Comparison of ENCODE assay signal across 8 cellular contexts in genomic region chr11:96426356-96427103, GRCh38. TPM values are rescaled to one million over a fixed set of nuclear protein-coding genes. Genes with fewer than 3 reads are reported as not detected.
DNase-seq lines count a peak whose midpoint lies in the region; ATAC-seq, FAIRE-seq and TF ChIP-seq lines count a peak whose summit lies in the region.

No MANE protein-coding gene starts in this region.

- no peak overlapping the region for H3K27ac Mint-ChIP-seq in endothelial cell (ENCODE audit: unreplicated experiment)

- no peaks in the 10 kb centered on the region for H3K27me3 Mint-ChIP-seq in endothelial cell (ENCODE audit: unreplicated experiment)

- TF ChIP-seq POLR2A in A549 (IDR thresholded peaks at IDR 0.05; ENCODE audit: low read length) = no peak

- peak overlapping the region; percentile 58 for H2AFZ ChIP-seq in PC-3 (ENCODE audit: low read length)

- H3K27me3 ChIP-seq in PC-3 (ENCODE audit: low read length) = peaks cover 22% of the 10 kb centered on the region

- WGBS in A549 (ENCODE audit: missing lambda C conversion rate) = 8% methylated on average over 8 of the region's 8 CpGs

- H3K4me3 ChIP-seq in A549 (no peak overlapping the region), PC-3 (ENCODE audit: low read length) (peak overlapping the region; percentile 53; the same call in 1 of the 2 replicates)

- no peaks in the 10 kb centered on the region for H3K79me2 ChIP-seq in PC-3 (ENCODE audit: low read length)

- ATAC-seq in A549 (peak; percentile 68 to 80; a peak in 5 of 6 replicates), PC-3 (peak; percentile 85), HG03135 (IDR thresholded peaks at IDR 0.05; ENCODE audit: unreplicated experiment) (no peak)

- DNase-seq in A549 (ENCODE audit: low read depth in 1 of 2, low spot score in 1 of 2) (peak; percentile 10 to 34), HT-29 (ENCODE audit: low spot score) (peak; percentile 73), PC-3 (peak; percentile 72), endothelial cell (ENCODE audit: low spot score) (no peak), midbrain (lab: John Stamatoyannopoulos, UW) (peak; percentile 39)
- DNase-seq in activated T-cell treated with anti-CD3 and anti-CD28 coated beads, Interleukin-2, amount 50 U/mL, for 1 hour = no peak

- no peaks in the 10 kb centered on the region for H4K20me1 ChIP-seq in PC-3 (ENCODE audit: low read length)

- no peaks in the 10 kb centered on the region for H3K4me1 Mint-ChIP-seq in endothelial cell (ENCODE audit: unreplicated experiment)

- H3K27ac ChIP-seq in A549 (no peak overlapping the region), PC-3 (ENCODE audit: low read length) (no peak overlapping the region)

- TF ChIP-seq EP300 in A549 (IDR thresholded peaks at IDR 0.05) = no peak

- FAIRE-seq in A549 (lab: Jason Lieb, UNC) = no peak

- CTCF ChIA-PET in A549 (lab: Yijun Ruan, JAX) (interaction anchor here (0.7 to 2.6 kb wide), 8 partner anchors 10 to 1907 kb away, joined by 3 to 11 read pairs (median 3); no protein-coding TSS in a partner anchor), PC-3 (lab: Charles Lee) (interaction anchor here (0.6 to 1.5 kb wide), 2 partner anchors 83 to 1274 kb away, joined by 3 to 4 read pairs; partner anchors contain the start of gene MAML2)

- no peaks in the 10 kb centered on the region for H3K4me1 ChIP-seq in A549
- 0 out of 2 replicates have a peak, but pooled peaks cover 7% of the 10 kb centered on the region for H3K4me1 ChIP-seq in PC-3 (ENCODE audit: insufficient read depth, low read length)

- H3K9ac ChIP-seq in PC-3 (ENCODE audit: low read length) = no peak overlapping the region

- H3K36me3 ChIP-seq in PC-3 (ENCODE audit: low read depth, low read length) = no peaks in the 10 kb centered on the region

- H3F3A ChIP-seq in PC-3 (ENCODE audit: low read length, unreplicated experiment) = no peaks in the 10 kb centered on the region

- TF ChIP-seq CTCF in A549 (IDR thresholded peaks at IDR 0.05) = peak; percentile 70
- peak; percentile 29; the same call in 1 of the 3 replicates for TF ChIP-seq CTCF in GM12872 (IDR thresholded peaks at IDR 0.05; ENCODE audit: insufficient read depth, low read depth, low read length)
- TF ChIP-seq CTCF in PC-3 (conservative IDR thresholded peaks at IDR 0.05; ENCODE audit: low read depth, low read length) = peak; percentile 92
- peak; percentile 55 for TF ChIP-seq CTCF in endothelial cell (IDR thresholded peaks at IDR 0.05; ENCODE audit: unreplicated experiment)

- no peak overlapping the region for H3K4me3 Mint-ChIP-seq in endothelial cell (ENCODE audit: unreplicated experiment)

- H3K9me2 ChIP-seq in PC-3 (replicated peaks; ENCODE audit: low read length) = no peaks in the 10 kb centered on the region

- H3K9me3 ChIP-seq in A549 = no peaks in the 10 kb centered on the region
- H3K9me3 ChIP-seq in PC-3 (ENCODE audit: low read length) = no peaks in the 10 kb centered on the region

- intact Hi-C loops in PC-3 (cut with micrococcal nuclease) = loop anchor here (1.0 to 5.0 kb wide), 5 partner anchors 590 to 1454 kb away; partner anchors contain the start of genes CWC15, KDM4D and SRSF8

- no TSS peak for BruUV-seq in PC-3 (replicated peaks; lab: Mats Ljungman, UMichigan)

- H3K4me2 ChIP-seq in A549 = peak overlapping the region; percentile 65
- peak overlapping the region; percentile 75 for H3K4me2 ChIP-seq in PC-3 (ENCODE audit: low read length)

- TF ChIP-seq RAD21 in A549 (conservative IDR thresholded peaks at IDR 0.05 in 1 of 2, IDR thresholded peaks at IDR 0.05 in 1 of 2) = peak; percentile 81

- POLR2A ChIA-PET in A549 (lab: Yijun Ruan, JAX) = no interaction called here
- POLR2A ChIA-PET in PC-3 (lab: Charles Lee; ENCODE audit: unreplicated experiment) = no interaction called here

- no peaks in the 10 kb centered on the region for H3K9me3 Mint-ChIP-seq in endothelial cell (ENCODE audit: unreplicated experiment)

- no peaks in the 10 kb centered on the region for H3K36me3 Mint-ChIP-seq in endothelial cell (ENCODE audit: low read depth, unreplicated experiment)

TF ChIP-seq in A549, 52 proteins besides CTCF, POLR2A, EP300 and RAD21:
- no peak for TF ChIP-seq NPAS2 (CRISPR knock-in tag; IDR thresholded peaks at IDR 0.05; ENCODE audit: borderline replicate concordance)
- peak; percentile 57 for TF ChIP-seq SMC3 (IDR thresholded peaks at IDR 0.05)

RNA-seq across cellular contexts. Expression of gene JRKL, which starts 36.7 kb away (rescaled TPM):
- polyA plus RNA-seq in A549 (2011; rRNA removed) (7.1 and 9.7 TPM in 2 replicates), A549 (2017; fragmentation: RNase III; extraction: RNeasy Plus Mini Kit Qiagen cat#74134 plus additional on column Dnase treatment) (9.7 to 10.6 TPM (median 10.4 TPM) in 3 replicates)
- 1.4 TPM in 2 replicates for polyA plus RNA-seq in A549 (2012; cell fraction: cytosol; rRNA removed)
- polyA plus RNA-seq in A549 (2012; cell fraction: nucleus; rRNA removed) = 0.55 and 0.89 TPM in 2 replicates
- polyA minus RNA-seq in A549 (2011; rRNA and poly(A)+ RNA removed) = 1.8 and 2.1 TPM in 2 replicates
- total RNA-seq in HT-29 (2014; rRNA removed; shearing (Covaris generic)) = 4.5 and 5.1 TPM in 2 replicates
- total RNA-seq in PC-3 (2014; rRNA removed) (4.7 and 5.1 TPM in 2 replicates), endothelial cell (ENCODE audit: unreplicated experiment) (7.2 TPM)

RNA-seq across cellular contexts. Expression of gene CCDC82, which starts 36.8 kb away (rescaled TPM):
- polyA plus RNA-seq in A549 (2011; rRNA removed) = 13.1 and 27.6 TPM in 2 replicates
- 2.4 and 2.8 TPM in 2 replicates for polyA plus RNA-seq in A549 (2012; cell fraction: cytosol; rRNA removed)
- 3.1 and 5.8 TPM in 2 replicates for polyA plus RNA-seq in A549 (2012; cell fraction: nucleus; rRNA removed)
- 17.6 to 18.2 TPM (median 18.1 TPM) in 3 replicates for polyA plus RNA-seq in A549 (2017; fragmentation: RNase III; extraction: RNeasy Plus Mini Kit Qiagen cat#74134 plus additional on column Dnase treatment)
- 4.5 TPM in 2 replicates for polyA minus RNA-seq in A549 (2011; rRNA and poly(A)+ RNA removed)
- total RNA-seq in HT-29 (2014; rRNA removed; shearing (Covaris generic)) = 7.6 and 9.5 TPM in 2 replicates
- 13.5 and 14.5 TPM in 2 replicates for total RNA-seq in PC-3 (2014; rRNA removed)
- total RNA-seq in endothelial cell (ENCODE audit: unreplicated experiment) = 34.1 TPM

Comparison
In these comparisons a context has a peak if more than half of its experiments do, and no peak if none do; other contexts are left out.
1. DNase-seq: peak in A549 (2 of 2), HT-29 (single experiment), PC-3 (single experiment) and midbrain (single experiment); none in endothelial cell (single experiment) and activated T-cell treated with anti-CD3 and anti-CD28 coated beads, Interleukin-2, amount 50 U/mL, for 1 hour (single experiment).
2. CTCF ChIP-seq: peak in every context shown above with its lines; median percentile 92 in PC-3; 70 in A549; 55 in endothelial cell; 29 in GM12872.